In genomic region chr10:77532068-77532467, GRCh38 we compare ENCODE assay signal across 1 cellular context.
TF ChIP-seq lines count a peak whose summit lies in the region.

No MANE protein-coding gene starts in this region.

TF ChIP-seq in GM23338, 12 proteins besides CTCF, POLR2A, EP300 and RAD21 (continued from another document):
- TF ChIP-seq, protein P1, sequence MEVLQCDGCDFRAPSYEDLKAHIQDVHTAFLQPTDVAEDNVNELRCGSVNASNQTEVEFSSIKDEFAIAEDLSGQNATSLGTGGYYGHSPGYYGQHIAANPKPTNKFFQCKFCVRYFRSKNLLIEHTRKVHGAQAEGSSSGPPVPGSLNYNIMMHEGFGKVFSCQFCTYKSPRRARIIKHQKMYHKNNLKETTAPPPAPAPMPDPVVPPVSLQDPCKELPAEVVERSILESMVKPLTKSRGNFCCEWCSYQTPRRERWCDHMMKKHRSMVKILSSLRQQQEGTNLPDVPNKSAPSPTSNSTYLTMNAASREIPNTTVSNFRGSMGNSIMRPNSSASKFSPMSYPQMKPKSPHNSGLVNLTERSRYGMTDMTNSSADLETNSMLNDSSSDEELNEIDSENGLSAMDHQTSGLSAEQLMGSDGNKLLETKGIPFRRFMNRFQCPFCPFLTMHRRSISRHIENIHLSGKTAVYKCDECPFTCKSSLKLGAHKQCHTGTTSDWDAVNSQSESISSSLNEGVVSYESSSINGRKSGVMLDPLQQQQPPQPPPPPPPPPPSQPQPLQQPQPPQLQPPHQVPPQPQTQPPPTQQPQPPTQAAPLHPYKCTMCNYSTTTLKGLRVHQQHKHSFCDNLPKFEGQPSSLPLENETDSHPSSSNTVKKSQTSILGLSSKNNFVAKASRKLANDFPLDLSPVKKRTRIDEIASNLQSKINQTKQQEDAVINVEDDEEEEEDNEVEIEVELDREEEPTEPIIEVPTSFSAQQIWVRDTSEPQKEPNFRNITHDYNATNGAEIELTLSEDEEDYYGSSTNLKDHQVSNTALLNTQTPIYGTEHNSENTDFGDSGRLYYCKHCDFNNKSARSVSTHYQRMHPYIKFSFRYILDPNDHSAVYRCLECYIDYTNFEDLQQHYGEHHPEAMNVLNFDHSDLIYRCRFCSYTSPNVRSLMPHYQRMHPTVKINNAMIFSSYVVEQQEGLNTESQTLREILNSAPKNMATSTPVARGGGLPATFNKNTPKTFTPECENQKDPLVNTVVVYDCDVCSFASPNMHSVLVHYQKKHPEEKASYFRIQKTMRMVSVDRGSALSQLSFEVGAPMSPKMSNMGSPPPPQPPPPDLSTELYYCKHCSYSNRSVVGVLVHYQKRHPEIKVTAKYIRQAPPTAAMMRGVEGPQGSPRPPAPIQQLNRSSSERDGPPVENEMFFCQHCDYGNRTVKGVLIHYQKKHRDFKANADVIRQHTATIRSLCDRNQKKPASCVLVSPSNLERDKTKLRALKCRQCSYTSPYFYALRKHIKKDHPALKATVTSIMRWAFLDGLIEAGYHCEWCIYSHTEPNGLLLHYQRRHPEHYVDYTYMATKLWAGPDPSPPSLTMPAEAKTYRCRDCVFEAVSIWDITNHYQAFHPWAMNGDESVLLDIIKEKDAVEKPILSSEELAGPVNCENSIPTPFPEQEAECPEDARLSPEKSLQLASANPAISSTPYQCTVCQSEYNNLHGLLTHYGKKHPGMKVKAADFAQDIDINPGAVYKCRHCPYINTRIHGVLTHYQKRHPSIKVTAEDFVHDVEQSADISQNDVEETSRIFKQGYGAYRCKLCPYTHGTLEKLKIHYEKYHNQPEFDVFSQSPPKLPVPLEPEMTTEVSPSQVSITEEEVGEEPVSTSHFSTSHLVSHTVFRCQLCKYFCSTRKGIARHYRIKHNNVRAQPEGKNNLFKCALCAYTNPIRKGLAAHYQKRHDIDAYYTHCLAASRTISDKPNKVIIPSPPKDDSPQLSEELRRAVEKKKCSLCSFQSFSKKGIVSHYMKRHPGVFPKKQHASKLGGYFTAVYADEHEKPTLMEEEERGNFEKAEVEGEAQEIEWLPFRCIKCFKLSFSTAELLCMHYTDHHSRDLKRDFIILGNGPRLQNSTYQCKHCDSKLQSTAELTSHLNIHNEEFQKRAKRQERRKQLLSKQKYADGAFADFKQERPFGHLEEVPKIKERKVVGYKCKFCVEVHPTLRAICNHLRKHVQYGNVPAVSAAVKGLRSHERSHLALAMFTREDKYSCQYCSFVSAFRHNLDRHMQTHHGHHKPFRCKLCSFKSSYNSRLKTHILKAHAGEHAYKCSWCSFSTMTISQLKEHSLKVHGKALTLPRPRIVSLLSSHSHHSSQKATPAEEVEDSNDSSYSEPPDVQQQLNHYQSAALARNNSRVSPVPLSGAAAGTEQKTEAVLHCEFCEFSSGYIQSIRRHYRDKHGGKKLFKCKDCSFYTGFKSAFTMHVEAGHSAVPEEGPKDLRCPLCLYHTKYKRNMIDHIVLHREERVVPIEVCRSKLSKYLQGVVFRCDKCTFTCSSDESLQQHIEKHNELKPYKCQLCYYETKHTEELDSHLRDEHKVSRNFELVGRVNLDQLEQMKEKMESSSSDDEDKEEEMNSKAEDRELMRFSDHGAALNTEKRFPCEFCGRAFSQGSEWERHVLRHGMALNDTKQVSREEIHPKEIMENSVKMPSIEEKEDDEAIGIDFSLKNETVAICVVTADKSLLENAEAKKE (CRISPR knock-in tag; IDR thresholded peaks at IDR 0.05): no peak
- no peak for TF ChIP-seq POLR2AphosphoS5 (IDR thresholded peaks at IDR 0.05; ENCODE audit: low read depth)
- TF ChIP-seq ZNF114 (CRISPR knock-in tag; IDR thresholded peaks at IDR 0.05): no peak
- no peak for TF ChIP-seq EZH2 (IDR thresholded peaks at IDR 0.05; ENCODE audit: low read depth, unreplicated experiment)
TF ChIP-seq in GM23338: peak in this region for 0.
